23 cellular contexts compared by ENCODE assay signal in the genomic region with DNA sequence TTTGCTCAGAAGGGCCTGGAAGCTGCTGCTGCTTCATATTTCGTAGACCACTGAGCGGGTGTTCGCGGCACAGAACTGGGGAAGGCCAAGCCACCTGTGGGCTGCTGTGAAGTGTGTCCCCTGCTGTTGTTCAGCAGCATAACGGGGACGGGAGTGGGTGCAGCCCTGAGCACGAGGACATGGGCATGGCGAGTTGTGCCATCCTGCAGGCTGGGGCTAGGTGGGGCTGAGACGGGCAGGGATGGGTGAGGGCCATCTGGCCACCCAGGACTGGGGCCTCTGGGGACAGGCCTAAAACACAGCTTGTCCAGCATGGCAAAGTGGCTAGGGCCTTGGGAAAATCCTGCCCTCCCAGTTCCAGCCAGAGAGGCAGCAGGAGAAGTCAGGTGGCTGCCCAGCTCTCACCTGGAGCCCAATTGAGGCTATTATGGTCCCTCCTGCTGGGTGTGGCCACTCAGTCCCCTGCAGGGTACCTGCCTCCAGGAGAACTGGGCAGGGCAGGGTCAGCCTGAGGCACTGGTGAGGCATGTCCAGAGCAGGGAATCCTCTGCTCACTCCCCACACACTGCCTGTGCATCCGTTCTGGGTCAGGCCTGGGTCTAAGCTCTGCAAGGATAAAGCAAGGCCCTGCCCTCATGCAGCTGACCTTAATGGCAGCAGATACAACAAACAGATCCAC. TPM values are rescaled to one million over a fixed set of nuclear protein-coding genes. Genes with fewer than 3 reads are reported as not detected.
DNase-seq lines count a peak whose midpoint lies in the region; ATAC-seq and TF ChIP-seq lines count a peak whose summit lies in the region.
"Had no signal": no experiment of that assay in that cellular context is flagged by ENCODE, and none has a peak within 500 bp of the region (broad histone marks: within the 10 kb centered on the region; RNA-seq: fewer than 3 reads in every experiment).

No MANE protein-coding gene starts in this region.

- H3K9me3 ChIP-seq in SK-N-SH (peaks cover 7% of the 10 kb centered on the region), osteoblast (ENCODE audit: low read depth, low read length) (no peaks in the 10 kb centered on the region)

- H3K4me3 ChIP-seq in SK-N-SH (ENCODE audit: low read depth in 2 of 2, low read length in 1 of 2) (no peak overlapping the region), osteoblast (ENCODE audit: insufficient read depth, low read length) (no peak overlapping the region)
- H3K4me3 ChIP-seq: MG63 had no signal

- H3K36me3 ChIP-seq in SK-N-SH (replicated peaks in 1 of 2; ENCODE audit: control insufficient read depth in 1 of 2, insufficient read depth in 2 of 2, low read length in 1 of 2) (no peaks in the 10 kb centered on the region), osteoblast (ENCODE audit: insufficient read depth, low read length) (no peaks in the 10 kb centered on the region)
- H3K36me3 ChIP-seq: MG63 had no signal

- H3K4me1 ChIP-seq in SK-N-SH (ENCODE audit: control insufficient read depth in 1 of 2, insufficient read depth in 2 of 2, low read depth in 1 of 2, low read length in 1 of 2) (peaks cover 0 to 12% of the 10 kb centered on the region in 2 experiments; a peak in 1 of 4 replicates), osteoblast (ENCODE audit: insufficient read depth, low read length) (no peaks in the 10 kb centered on the region)

- H3K79me2 ChIP-seq in SK-N-SH (ENCODE audit: insufficient read depth) (no peaks in the 10 kb centered on the region), osteoblast (ENCODE audit: insufficient read depth, low read length) (no peaks in the 10 kb centered on the region)

- CTCF ChIA-PET in SK-N-SH (lab: Yijun Ruan, JAX), result interaction anchor here (0.9 to 1.4 kb wide), 2 partner anchors 14 to 180 kb away, joined by 3 read pairs; no protein-coding TSS in a partner anchor

- no peaks in the 10 kb centered on the region for H3K27me3 ChIP-seq in SK-N-SH (ENCODE audit: insufficient read depth)
- peaks cover 4% of the 10 kb centered on the region for H3K27me3 ChIP-seq in osteoblast (ENCODE audit: insufficient read depth, low read length)
- H3K27me3 ChIP-seq: MG63 had no signal

- 89% methylated on average over 9 of the region's 10 CpGs for WGBS in SK-N-SH (ENCODE audit: low lambda C conversion rate)

- TF ChIP-seq CTCF in SK-N-SH (IDR thresholded peaks at IDR 0.05), result no peak
- no peak for TF ChIP-seq CTCF in osteoblast (IDR thresholded peaks at IDR 0.05; ENCODE audit: extremely low read depth, low read depth, low read length)
- no peak for TF ChIP-seq CTCF in type B pancreatic cell (conservative IDR thresholded peaks at IDR 0.05)

- TF ChIP-seq RAD21 in SK-N-SH (IDR thresholded peaks at IDR 0.05; ENCODE audit: low read length), result no peak

- no peak overlapping the region for H3K4me3 Mint-ChIP-seq in type B pancreatic cell
- H3K4me3 Mint-ChIP-seq: CD14-positive monocyte, IgD-negative memory B cell had no signal

- POLR2A ChIA-PET in SK-N-SH (lab: Yijun Ruan, JAX), result no interaction called here

- no peak overlapping the region for H3K9ac ChIP-seq in SK-N-SH

- H3K4me2 ChIP-seq in SK-N-SH (no peak overlapping the region), osteoblast (ENCODE audit: insufficient read depth, low read length) (no peak overlapping the region)

- no peak overlapping the region for H3K27ac Mint-ChIP-seq in type B pancreatic cell
- H3K27ac Mint-ChIP-seq: CD14-positive monocyte had no signal

- H4K20me1 ChIP-seq in SK-N-SH (ENCODE audit: insufficient read depth) (no peaks in the 10 kb centered on the region), osteoblast (ENCODE audit: insufficient read depth, low read length) (no peaks in the 10 kb centered on the region)

- H3K9me2 ChIP-seq in SK-N-SH, result no peaks in the 10 kb centered on the region

- peaks cover 4% of the 10 kb centered on the region for H3K4me1 Mint-ChIP-seq in type B pancreatic cell (ENCODE audit: unreplicated experiment)
- H3K4me1 Mint-ChIP-seq: CD14-positive monocyte had no signal

- H3K27ac ChIP-seq in SK-N-SH (ENCODE audit: low read depth in 2 of 2, low read length in 1 of 2), result no peak overlapping the region
- H3K27ac ChIP-seq in osteoblast (ENCODE audit: low read depth, low read length), result no peak overlapping the region

- H3K9me3 Mint-ChIP-seq in type B pancreatic cell, result peaks cover 6% of the 10 kb centered on the region

- ATAC-seq in SK-N-SH treated with all-trans-retinoic acid at 6 μM for 48 hours, result no peak
- no peak for ATAC-seq in HG03565 (IDR thresholded peaks at IDR 0.05; ENCODE audit: unreplicated experiment)

- H3K27me3 Mint-ChIP-seq in type B pancreatic cell, result no peaks in the 10 kb centered on the region
- H3K27me3 Mint-ChIP-seq: IgD-negative memory B cell had no signal

- DNase-seq in SK-N-SH (peak; percentile 19), ecto neural progenitor cell (ENCODE audit: low spot score) (peak; percentile 36), osteoblast (ENCODE audit: insufficient read length, low spot score, missing footprints) (peak; percentile 61), type B pancreatic cell (ENCODE audit: extremely low spot score, unreplicated experiment) (peak; percentile 50), EL (no peak), MV-4-11 (lab: John Stamatoyannopoulos, UW) (no peak)
- DNase-seq: 8988T, DND-41, GDM1, HCEC 1CT, Karpas-422, MG63, NCI-H1092, NCI-H1694 treated with DMSO at 0.1 percent for 48 hours, NCI-H82, RPMI8226, SIG-M5 had no signal

- H2AFZ ChIP-seq in SK-N-SH (ENCODE audit: low read depth) (no peak overlapping the region), osteoblast (ENCODE audit: low read length) (no peak overlapping the region)

- H3F3A ChIP-seq in SK-N-SH (replicated peaks; ENCODE audit: insufficient read depth), result no peaks in the 10 kb centered on the region

- peaks cover 7% of the 10 kb centered on the region for H3K36me3 Mint-ChIP-seq in type B pancreatic cell

- no peak for TF ChIP-seq EP300 in SK-N-SH (IDR thresholded peaks at IDR 0.05; ENCODE audit: borderline replicate concordance in 1 of 2, low read depth in 1 of 2, low read length in 1 of 2)

TF ChIP-seq in SK-N-SH, 30 proteins besides CTCF, POLR2A, EP300 and RAD21:
- TF ChIP-seq POLR2AphosphoS5 (IDR thresholded peaks at IDR 0.05; ENCODE audit: low read depth, low read length), result no peak

TF ChIP-seq in SK-N-SH treated with all-trans-retinoic acid at 6 μM for 48 hours, 23 proteins besides CTCF, POLR2A, EP300 and RAD21 (continues in another document):
- no peak for TF ChIP-seq GLIS3 (CRISPR knock-in tag; IDR thresholded peaks at IDR 0.05)
- no peak for TF ChIP-seq ESRRG (CRISPR knock-in tag; IDR thresholded peaks at IDR 0.05)
- TF ChIP-seq ZFP30 (CRISPR knock-in tag; IDR thresholded peaks at IDR 0.05), result no peak
- no peak for TF ChIP-seq ZNF70 (CRISPR knock-in tag; IDR thresholded peaks at IDR 0.05)
- no peak for TF ChIP-seq OSR1 (CRISPR knock-in tag; IDR thresholded peaks at IDR 0.05)
- TF ChIP-seq, protein P1, sequence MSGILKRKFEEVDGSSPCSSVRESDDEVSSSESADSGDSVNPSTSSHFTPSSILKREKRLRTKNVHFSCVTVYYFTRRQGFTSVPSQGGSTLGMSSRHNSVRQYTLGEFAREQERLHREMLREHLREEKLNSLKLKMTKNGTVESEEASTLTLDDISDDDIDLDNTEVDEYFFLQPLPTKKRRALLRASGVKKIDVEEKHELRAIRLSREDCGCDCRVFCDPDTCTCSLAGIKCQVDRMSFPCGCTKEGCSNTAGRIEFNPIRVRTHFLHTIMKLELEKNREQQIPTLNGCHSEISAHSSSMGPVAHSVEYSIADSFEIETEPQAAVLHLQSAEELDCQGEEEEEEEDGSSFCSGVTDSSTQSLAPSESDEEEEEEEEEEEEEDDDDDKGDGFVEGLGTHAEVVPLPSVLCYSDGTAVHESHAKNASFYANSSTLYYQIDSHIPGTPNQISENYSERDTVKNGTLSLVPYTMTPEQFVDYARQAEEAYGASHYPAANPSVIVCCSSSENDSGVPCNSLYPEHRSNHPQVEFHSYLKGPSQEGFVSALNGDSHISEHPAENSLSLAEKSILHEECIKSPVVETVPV (CRISPR knock-in tag; IDR thresholded peaks at IDR 0.05), result no peak
- no peak for TF ChIP-seq TOX (CRISPR knock-in tag; IDR thresholded peaks at IDR 0.05; ENCODE audit: borderline replicate concordance)
- no peak for TF ChIP-seq TCF4 (CRISPR knock-in tag; IDR thresholded peaks at IDR 0.05; ENCODE audit: borderline replicate concordance)
- no peak for TF ChIP-seq ZC3H10 (CRISPR knock-in tag; IDR thresholded peaks at IDR 0.05)
- TF ChIP-seq, protein P2, sequence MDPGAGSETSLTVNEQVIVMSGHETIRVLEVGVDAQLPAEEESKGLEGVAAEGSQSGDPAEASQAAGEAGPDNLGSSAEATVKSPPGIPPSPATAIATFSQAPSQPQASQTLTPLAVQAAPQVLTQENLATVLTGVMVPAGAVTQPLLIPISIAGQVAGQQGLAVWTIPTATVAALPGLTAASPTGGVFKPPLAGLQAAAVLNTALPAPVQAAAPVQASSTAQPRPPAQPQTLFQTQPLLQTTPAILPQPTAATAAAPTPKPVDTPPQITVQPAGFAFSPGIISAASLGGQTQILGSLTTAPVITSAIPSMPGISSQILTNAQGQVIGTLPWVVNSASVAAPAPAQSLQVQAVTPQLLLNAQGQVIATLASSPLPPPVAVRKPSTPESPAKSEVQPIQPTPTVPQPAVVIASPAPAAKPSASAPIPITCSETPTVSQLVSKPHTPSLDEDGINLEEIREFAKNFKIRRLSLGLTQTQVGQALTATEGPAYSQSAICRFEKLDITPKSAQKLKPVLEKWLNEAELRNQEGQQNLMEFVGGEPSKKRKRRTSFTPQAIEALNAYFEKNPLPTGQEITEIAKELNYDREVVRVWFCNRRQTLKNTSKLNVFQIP (CRISPR knock-in tag; IDR thresholded peaks at IDR 0.05; ENCODE audit: borderline replicate concordance, low read depth), result no peak
- TF ChIP-seq ZNF8 (CRISPR knock-in tag; IDR thresholded peaks at IDR 0.05), result no peak

RNA-seq across cellular contexts. Expression of a gene that starts 29.5 kb away (rescaled TPM):
- polyA plus RNA-seq in SK-N-SH (2012; rRNA removed), result not detected in 2 replicates
- polyA plus RNA-seq in SK-N-SH (2012; cell fraction: cytosol; rRNA removed), result not detected in 2 replicates
- polyA plus RNA-seq in SK-N-SH (2012; cell fraction: nucleus; rRNA removed), result not detected in 2 replicates
- total RNA-seq in osteoblast, result not detected in 2 replicates
- 4.3 TPM in 1 of 2 replicates, not detected in the other for total RNA-seq in type B pancreatic cell (ENCODE audit: low replicate concordance)
- total RNA-seq: NCI-H460 had no signal
- polyA plus RNA-seq: AG04450, CD14-positive monocyte, IgD-negative memory B cell had no signal

RNA-seq across cellular contexts. Expression of a gene that starts 51.5 kb away (rescaled TPM):
- 8.5 and 9.1 TPM in 2 replicates for polyA plus RNA-seq in SK-N-SH (2012; rRNA removed)
- polyA plus RNA-seq in SK-N-SH (2012; cell fraction: cytosol; rRNA removed), result 4.4 and 6.4 TPM in 2 replicates
- polyA plus RNA-seq in SK-N-SH (2012; cell fraction: nucleus; rRNA removed), result 25.7 and 27.7 TPM in 2 replicates
- 26.8 and 27.1 TPM in 2 replicates for total RNA-seq in osteoblast
- total RNA-seq in type B pancreatic cell (ENCODE audit: low replicate concordance), result 29.0 and 30.0 TPM in 2 replicates

Comparison
In these comparisons a context has a peak if more than half of its experiments do, and no peak if none do; other contexts are left out.
1. DNase-seq: peak in SK-N-SH (single experiment), ecto neural progenitor cell (single experiment), osteoblast (single experiment) and type B pancreatic cell (single experiment); none in EL (single experiment) and MV-4-11 (single experiment).